17 cellular contexts compared by ENCODE assay signal in the genomic region with DNA sequence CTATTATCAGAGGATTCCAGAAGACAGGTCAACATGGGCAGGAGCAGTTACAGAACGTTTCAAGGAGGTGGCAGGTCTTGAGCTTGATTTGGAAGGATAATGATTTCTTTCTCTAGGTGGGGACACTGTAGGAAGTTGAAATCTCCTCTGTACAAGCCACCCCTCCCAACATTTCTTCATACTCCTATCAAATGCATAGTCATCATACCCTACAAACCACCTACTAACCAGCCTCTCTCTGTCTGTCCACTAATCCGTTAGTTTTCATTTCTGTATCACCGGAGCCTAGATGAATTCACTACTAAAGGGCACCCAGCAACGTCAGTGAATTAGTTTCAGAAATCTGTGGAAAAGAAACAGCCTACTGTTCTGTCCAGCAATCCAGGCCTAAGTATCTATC. TPM values are rescaled to one million over a fixed set of nuclear protein-coding genes. Genes with fewer than 3 reads are reported as not detected.
DNase-seq lines count a peak whose midpoint lies in the region; TF ChIP-seq lines count a peak whose summit lies in the region.
"Had no signal": no experiment of that assay in that cellular context is flagged by ENCODE, and none has a peak within 500 bp of the region (broad histone marks: within the 10 kb centered on the region; RNA-seq: fewer than 3 reads in every experiment).

No MANE protein-coding gene starts in this region.

- TF ChIP-seq POLR2A in uterus (IDR thresholded peaks at IDR 0.05): no peak

- H3K27ac Mint-ChIP-seq in Caco-2 (ENCODE audit: unreplicated experiment): no peak overlapping the region
- no peak overlapping the region for H3K27ac Mint-ChIP-seq in activated T-helper 2 cell treated with anti-CD3 and anti-CD28 coated beads, Interferon-gamma antibody, Interleukin-2, Interleukin-4, amounts not matched to agents 10 μg/mL and 5 μg/mL and 100 μg/mL, durations not matched to agents 14 hours and 24 hours and 36 hours
- H3K27ac Mint-ChIP-seq in mesothelial cell of epicardium: peak overlapping the region; percentile 69

- intact Hi-C loops in A673 (cut with micrococcal nuclease; ENCODE audit: unreplicated experiment) (loop anchor here (10.0 kb wide), 1 partner anchor 445 kb away; a partner anchor contains a TSS), Caco-2 (cut with micrococcal nuclease; ENCODE audit: unreplicated experiment) (loop anchor here (2.0 kb wide), 1 partner anchor 99 kb away; no protein-coding TSS in a partner anchor), uterus (cut with DNase I; ENCODE audit: low total_unique reads) (no loop called here)
- intact Hi-C loops in activated T-helper 2 cell treated with anti-CD3 and anti-CD28 coated beads, Interferon-gamma antibody, Interleukin-2, Interleukin-4, amounts not matched to agents 10 μg/mL and 5 μg/mL and 100 μg/mL, durations not matched to agents 14 hours and 24 hours and 36 hours (cut with micrococcal nuclease): loop anchor here (5.0 kb wide), 3 partner anchors 193 to 558 kb away; a partner anchor contains a TSS

- TF ChIP-seq CTCF in A673 (conservative IDR thresholded peaks at IDR 0.05; ENCODE audit: low read depth, low read length) (no peak), Caco-2 (IDR thresholded peaks at IDR 0.05; ENCODE audit: insufficient read depth in 1 of 2, low read depth in 1 of 2, low read length in 1 of 2, severe bottlenecking in 1 of 2, unreplicated experiment in 1 of 2) (no peak), mesothelial cell of epicardium (IDR thresholded peaks at IDR 0.05; ENCODE audit: unreplicated experiment) (no peak), uterus (IDR thresholded peaks at IDR 0.05) (no peak)

- CTCF ChIA-PET in A673 (lab: Charles Lee): no interaction called here
- CTCF ChIA-PET in Caco-2 (lab: Charles Lee): interaction anchor here (0.5 kb wide), 1 partner anchor 75 kb away, joined by 3 read pairs; no protein-coding TSS in a partner anchor

- H3K27me3 ChIP-seq in A673 (replicated peaks; ENCODE audit: insufficient read depth, low read depth, low read length, poor library complexity) (peaks cover 22% of the 10 kb centered on the region), Caco-2 (replicated peaks; ENCODE audit: control insufficient read depth, insufficient read depth, low read length) (no peaks in the 10 kb centered on the region), uterus (no peaks in the 10 kb centered on the region)

- H3K4me1 ChIP-seq in A673 (ENCODE audit: insufficient read depth, low read length, poor library complexity, severe bottlenecking) (peaks cover 10% of the 10 kb centered on the region), Caco-2 (peaks cover 27% of the 10 kb centered on the region), uterus (peaks cover 0 to 5% of the 10 kb centered on the region in 2 donors)

- H3K36me3 Mint-ChIP-seq in Caco-2 (ENCODE audit: insufficient read depth, unreplicated experiment) (peaks cover 11% of the 10 kb centered on the region), mesothelial cell of epicardium (peaks cover 13% of the 10 kb centered on the region)
- H3K36me3 Mint-ChIP-seq in activated T-helper 2 cell treated with anti-CD3 and anti-CD28 coated beads, Interferon-gamma antibody, Interleukin-2, Interleukin-4, amounts not matched to agents 10 μg/mL and 5 μg/mL and 100 μg/mL, durations not matched to agents 14 hours and 24 hours and 36 hours (ENCODE audit: low read depth): no peaks in the 10 kb centered on the region

- no peak overlapping the region for H3K27ac ChIP-seq in A673 (ENCODE audit: low read depth, low read length, poor library complexity, severe bottlenecking)
- no peak overlapping the region for H3K27ac ChIP-seq in uterus

- H3K4me1 Mint-ChIP-seq in Caco-2 (ENCODE audit: low read depth, unreplicated experiment) (peaks cover 44% of the 10 kb centered on the region), mesothelial cell of epicardium (peaks cover 46% of the 10 kb centered on the region)
- H3K4me1 Mint-ChIP-seq in activated T-helper 2 cell treated with anti-CD3 and anti-CD28 coated beads, Interferon-gamma antibody, Interleukin-2, Interleukin-4, amounts not matched to agents 10 μg/mL and 5 μg/mL and 100 μg/mL, durations not matched to agents 14 hours and 24 hours and 36 hours (ENCODE audit: low read depth): peaks cover 9% of the 10 kb centered on the region

- BruUV-seq in A673 (replicated peaks; lab: Mats Ljungman, UMichigan) (no TSS peak), Caco-2 (replicated peaks; lab: Mats Ljungman, UMichigan) (no TSS peak)

- H3K4me3 Mint-ChIP-seq in Caco-2 (ENCODE audit: unreplicated experiment) (peak overlapping the region; percentile 99), mesothelial cell of epicardium (peak overlapping the region; percentile 95)
- peak overlapping the region; percentile 26 for H3K4me3 Mint-ChIP-seq in activated T-helper 2 cell treated with anti-CD3 and anti-CD28 coated beads, Interferon-gamma antibody, Interleukin-2, Interleukin-4, amounts not matched to agents 10 μg/mL and 5 μg/mL and 100 μg/mL, durations not matched to agents 14 hours and 24 hours and 36 hours (ENCODE audit: low read depth)

- H3K9me3 Mint-ChIP-seq in Caco-2 (ENCODE audit: unreplicated experiment): peaks cover 11% of the 10 kb centered on the region
- no peaks in the 10 kb centered on the region for H3K9me3 Mint-ChIP-seq in activated T-helper 2 cell treated with anti-CD3 and anti-CD28 coated beads, Interferon-gamma antibody, Interleukin-2, Interleukin-4, amounts not matched to agents 10 μg/mL and 5 μg/mL and 100 μg/mL, durations not matched to agents 14 hours and 24 hours and 36 hours
- no peaks in the 10 kb centered on the region for H3K9me3 Mint-ChIP-seq in mesothelial cell of epicardium

- H3K36me3 ChIP-seq in A673 (ENCODE audit: insufficient read depth, low read length, poor library complexity, severe bottlenecking) (no peaks in the 10 kb centered on the region), Caco-2 (ENCODE audit: control insufficient read depth, insufficient read depth, low read length) (0 out of 2 replicates have a peak, but pooled peaks cover 2% of the 10 kb centered on the region), uterus (no peaks in the 10 kb centered on the region)

- H3K27me3 Mint-ChIP-seq in Caco-2 (ENCODE audit: insufficient read depth, unreplicated experiment) (no peaks in the 10 kb centered on the region), mesothelial cell of epicardium (ENCODE audit: low read depth) (no peaks in the 10 kb centered on the region)
- H3K27me3 Mint-ChIP-seq in activated T-helper 2 cell treated with anti-CD3 and anti-CD28 coated beads, Interferon-gamma antibody, Interleukin-2, Interleukin-4, amounts not matched to agents 10 μg/mL and 5 μg/mL and 100 μg/mL, durations not matched to agents 14 hours and 24 hours and 36 hours (ENCODE audit: low read depth): peaks cover 45% of the 10 kb centered on the region

- no peak for DNase-seq in A673 (ENCODE audit: low spot score)
- DNase-seq in Caco-2: no peak
- DNase-seq in activated T-helper 2 cell treated with anti-CD3 and anti-CD28 coated beads, Interferon-gamma antibody, Interleukin-2, Interleukin-4, amounts not matched to agents 10 μg/mL and 5 μg/mL and 100 μg/mL, durations not matched to agents 14 hours and 24 hours and 36 hours (ENCODE audit: low spot score): no peak
- no peak for DNase-seq in mesothelial cell of epicardium (ENCODE audit: low spot score in 2 of 2, unreplicated experiment in 2 of 2)
- DNase-seq in activated effector memory CD4-positive, alpha-beta T cell treated with Interleukin-2 at 50 U/mL for 16 hours: no peak
- DNase-seq in OCI-M2 (lab: John Stamatoyannopoulos, UW; ENCODE audit: unreplicated experiment): no peak
- no peak for DNase-seq in NK-92 (lab: John Stamatoyannopoulos, UW; ENCODE audit: unreplicated experiment)
- no peak for DNase-seq in uterus
- DNase-seq: activated CD4-positive, alpha-beta T cell treated with anti-CD3 and anti-CD28 coated beads, Interleukin-2, amount 50 U/mL, for 4 hours; anterior cingulate cortex; GF-D8; NCI-H146; NCI-H446; SHP77; stimulated activated CD4-positive, alpha-beta T cell treated with anti-CD3 and anti-CD28 coated beads, Interleukin-4, amount 100 ng/mL, for 24 hours; stimulated activated CD8-positive, alpha-beta memory T cell treated with anti-CD3 and anti-CD28 coated beads, Interleukin-4, amount 100 ng/mL, for 48 hours had no signal

- no peaks in the 10 kb centered on the region for H3K9me3 ChIP-seq in A673 (ENCODE audit: low read depth, low read length, poor library complexity, severe bottlenecking)
- no peaks in the 10 kb centered on the region for H3K9me3 ChIP-seq in Caco-2
- no peaks in the 10 kb centered on the region for H3K9me3 ChIP-seq in uterus

- H3K4me3 ChIP-seq in A673 (ENCODE audit: low read depth, low read length, poor library complexity, severe bottlenecking): peak overlapping the region; percentile 5
- H3K4me3 ChIP-seq in Caco-2 (ENCODE audit: low read depth, low read length): peak overlapping the region; percentile 79
- H3K4me3 ChIP-seq in uterus: no peak overlapping the region
- H3K4me3 ChIP-seq: lung had no signal

- POLR2A ChIA-PET in A673 (lab: Charles Lee; ENCODE audit: low non-redundant PET): no interaction called here
- POLR2A ChIA-PET in Caco-2 (lab: Charles Lee): no interaction called here

RNA-seq across cellular contexts. Expression of a gene that starts 1.3 kb away (rescaled TPM):
- total RNA-seq in A673 (2021) (2.9 and 4.4 TPM in 2 replicates), Caco-2 (2022) (40.2 and 50.7 TPM in 2 replicates), mesothelial cell of epicardium (133 to 142 TPM (median 137 TPM) in 3 replicates), uterus (10 to 100 TPM in 1 of 4 donors, 1 to 10 TPM in 3; 9.2 to 16.2 (median 9.9) TPM)
- 0.91 and 1.6 TPM in 2 replicates for total RNA-seq in activated T-helper 2 cell treated with anti-CD3 and anti-CD28 coated beads, Interferon-gamma antibody, Interleukin-2, Interleukin-4, amounts not matched to agents 10 μg/mL and 5 μg/mL and 100 μg/mL, durations not matched to agents 14 hours and 24 hours and 36 hours

RNA-seq across cellular contexts. Expression of a gene that starts 2.2 kb away (rescaled TPM):
- total RNA-seq in A673 (2021) (30.6 and 30.9 TPM in 2 replicates), Caco-2 (2022) (45.9 and 47.7 TPM in 2 replicates), mesothelial cell of epicardium (65.7 to 68.7 TPM (median 66.2 TPM) in 3 replicates), uterus (10 to 100 TPM in 3 of 4 donors, 1 to 10 TPM in 1; 5.0 to 68.9 (median 28.8) TPM)
- 21.5 and 21.9 TPM in 2 replicates for total RNA-seq in activated T-helper 2 cell treated with anti-CD3 and anti-CD28 coated beads, Interferon-gamma antibody, Interleukin-2, Interleukin-4, amounts not matched to agents 10 μg/mL and 5 μg/mL and 100 μg/mL, durations not matched to agents 14 hours and 24 hours and 36 hours

RNA-seq across cellular contexts. Expression of a gene that starts 14.5 kb away (rescaled TPM):
- total RNA-seq in A673 (2021) (13.0 and 15.2 TPM in 2 replicates), Caco-2 (2022) (11.8 and 12.1 TPM in 2 replicates), mesothelial cell of epicardium (24.8 to 27.1 TPM (median 25.3 TPM) in 3 replicates), uterus (10 to 100 TPM in 3 of 4 donors, 1 to 10 TPM in 1; 9.4 to 40.3 (median 16.3) TPM)
- 9.7 and 11.0 TPM in 2 replicates for total RNA-seq in activated T-helper 2 cell treated with anti-CD3 and anti-CD28 coated beads, Interferon-gamma antibody, Interleukin-2, Interleukin-4, amounts not matched to agents 10 μg/mL and 5 μg/mL and 100 μg/mL, durations not matched to agents 14 hours and 24 hours and 36 hours

Comparison
In these comparisons a context has a peak if more than half of its experiments do, and no peak if none do; other contexts are left out.
1. H3K4me3 ChIP-seq: peak in A673 (single experiment) and Caco-2 (single experiment); none in uterus (0 of 2).
2. H3K4me3 Mint-ChIP-seq: peak in every context shown above with its lines; median percentile 99 in Caco-2; 95 in mesothelial cell of epicardium; 26 in activated T-helper 2 cell treated with anti-CD3 and anti-CD28 coated beads, Interferon-gamma antibody, Interleukin-2, Interleukin-4, amounts not matched to agents 10 μg/mL and 5 μg/mL and 100 μg/mL, durations not matched to agents 14 hours and 24 hours and 36 hours.